In genomic region chr11:20599424-20600346, GRCh38 we compare ENCODE assay signal across 8 cellular contexts.
DNase-seq lines count a peak whose midpoint lies in the region; ATAC-seq and TF ChIP-seq lines count a peak whose summit lies in the region.

TSS of gene SLC6A5 (plus strand) at chr11:20599608. CDS start at chr11:20599673, 65 bp downstream.

- H3K9me3 ChIP-seq in HEK293 (ENCODE audit: control insufficient read depth, insufficient read depth, low read depth, low read length) = no peaks in the 10 kb centered on the region
- peaks cover 2% of the 10 kb centered on the region for H3K9me3 ChIP-seq in iPS-18c (ENCODE audit: control insufficient read depth, insufficient read depth, low read length)

- DNase-seq in ACHN (peak; percentile 59), SKM-1 (lab: John Stamatoyannopoulos, UW; ENCODE audit: unreplicated experiment) (no peak), NCI-H1092 treated with DMSO at 0.1 percent for 48 hours (lab: John Stamatoyannopoulos, UW) (no peak)
- peak; percentile 33 to 42 for DNase-seq in activated CD4-positive, alpha-beta T cell treated with anti-CD3 and anti-CD28 coated beads, Interleukin-2, amount 50 U/mL, for 48 hours

- CTCF ChIA-PET in HEK293 (lab: Yijun Ruan, JAX) = interaction anchor here (0.7 to 1.6 kb wide), 2 partner anchors 10 to 12 kb away, joined by 4 to 7 read pairs; no protein-coding TSS in a partner anchor

- ATAC-seq in HG03460 (IDR thresholded peaks at IDR 0.05; ENCODE audit: unreplicated experiment) = no peak
- ATAC-seq in GM19324 (IDR thresholded peaks at IDR 0.05; ENCODE audit: low FRiP score, unreplicated experiment) = no peak

- no peaks in the 10 kb centered on the region for H3K36me3 ChIP-seq in HEK293 (ENCODE audit: control insufficient read depth in 2 of 2, insufficient read depth in 1 of 2, low read length in 2 of 2)

- H3K4me3 ChIP-seq in HEK293 (ENCODE audit: low read depth, low read length) = no peak within 1 kb of the TSS
- H3K4me3 ChIP-seq in iPS-18c (ENCODE audit: insufficient read depth, low read depth, low read length) = peak within 1 kb of the TSS; percentile 17; the same call in 1 of the 2 replicates

- POLR2A ChIA-PET in HEK293 (lab: Yijun Ruan, JAX) = no interaction called here

- in situ Hi-C loops in ACHN (cut with HindIII; ENCODE audit: low pct_ligation_motif_present, low pct_unique_long_range_greater_than_20kb, low sequenced_read_pairs) = no loop called here

- H3K27ac ChIP-seq in HEK293 (ENCODE audit: extremely low read depth, low read depth, low read length) = no peak within 1 kb of the TSS

- no peaks in the 10 kb centered on the region for H3K4me1 ChIP-seq in HEK293 (ENCODE audit: control insufficient read depth, insufficient read depth, low read length)

- TF ChIP-seq CTCF in HEK293 (tag by site-specific recombination; IDR thresholded peaks at IDR 0.05) = no peak

TF ChIP-seq in HEK293, 187 proteins besides CTCF, POLR2A, EP300 and RAD21:
- no peak for TF ChIP-seq ZNF473 (tag by site-specific recombination; IDR thresholded peaks at IDR 0.05)
- peak; percentile 95 for TF ChIP-seq REST (tag by site-specific recombination; IDR thresholded peaks at IDR 0.05)
- TF ChIP-seq IKZF3 (tag by site-specific recombination; IDR thresholded peaks at IDR 0.05) = no peak
- TF ChIP-seq ZFHX2 (tag by site-specific recombination; conservative IDR thresholded peaks at IDR 0.05) = no peak
- TF ChIP-seq YY1 (tag by site-specific recombination; IDR thresholded peaks at IDR 0.05) = no peak
- TF ChIP-seq ZNF660 (tag by site-specific recombination; IDR thresholded peaks at IDR 0.05) = no peak
- TF ChIP-seq ZNF416 (tag by site-specific recombination; IDR thresholded peaks at IDR 0.05) = no peak
TF ChIP-seq in HEK293: peak in this region for 1.

Comparison
In these comparisons a context has a peak if more than half of its experiments do, and no peak if none do; other contexts are left out.
1. DNase-seq: peak in ACHN (single experiment) and activated CD4-positive, alpha-beta T cell treated with anti-CD3 and anti-CD28 coated beads, Interleukin-2, amount 50 U/mL, for 48 hours (2 of 2); none in SKM-1 (single experiment) and NCI-H1092 treated with DMSO at 0.1 percent for 48 hours (single experiment).